ENCODE assay signal across 17 cellular contexts in the genomic region with DNA sequence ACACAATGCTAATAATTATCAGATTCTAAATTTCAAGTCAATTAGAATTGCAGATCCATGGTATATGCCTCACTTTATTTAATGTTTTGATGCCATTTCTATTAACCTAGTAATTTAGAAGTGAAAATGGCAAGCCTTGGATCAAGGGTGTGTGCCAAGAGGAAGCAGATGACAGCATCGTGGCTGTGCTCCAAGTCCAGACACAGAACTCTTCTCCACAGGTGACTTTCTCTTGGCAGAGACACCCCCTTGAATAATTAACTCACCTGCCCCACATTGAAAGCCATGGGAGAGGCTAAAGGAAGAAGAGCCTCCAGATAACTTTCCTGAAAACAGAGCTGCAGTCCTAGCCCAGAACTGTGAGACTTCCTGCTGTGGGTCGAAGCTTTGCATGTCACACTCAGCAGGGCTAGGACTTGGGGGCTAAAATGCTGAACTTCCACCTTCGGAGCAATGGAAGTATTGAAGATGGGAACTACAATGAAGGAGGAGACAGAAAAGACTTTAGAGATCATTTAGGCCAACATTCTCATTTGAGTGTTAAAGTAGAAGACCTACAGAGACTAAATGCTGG. TPM values are rescaled to one million over a fixed set of nuclear protein-coding genes. Genes with fewer than 3 reads are reported as not detected.
DNase-seq lines count a peak whose midpoint lies in the region; ATAC-seq and TF ChIP-seq lines count a peak whose summit lies in the region.
"Had no signal": no experiment of that assay in that cellular context is flagged by ENCODE, and none has a peak within 500 bp of the region (broad histone marks: within the 10 kb centered on the region; RNA-seq: fewer than 3 reads in every experiment).

No MANE protein-coding gene starts in this region.

- intact Hi-C loops in MCF 10A (cut with micrococcal nuclease), result no loop called here
- intact Hi-C loops in mammary epithelial cell (cut with micrococcal nuclease), result no loop called here
- intact Hi-C loops in breast epithelium (cut with DNase I; ENCODE audit: low total_unique reads), result no loop called here

- H3K4me3 Mint-ChIP-seq in MCF 10A (ENCODE audit: unreplicated experiment), result no peak overlapping the region

- H3K27me3 Mint-ChIP-seq in MCF 10A (ENCODE audit: insufficient read depth, unreplicated experiment), result no peaks in the 10 kb centered on the region

- no peak overlapping the region for H3K9ac ChIP-seq in mammary epithelial cell (ENCODE audit: insufficient read depth, low read length)

- no peaks in the 10 kb centered on the region for H3K9me3 Mint-ChIP-seq in MCF 10A (ENCODE audit: unreplicated experiment)

- WGBS in mammary epithelial cell (ENCODE audit: low coverage, missing lambda C conversion rate), result 30% methylated on average over 3 of the region's 3 CpGs

- H3K27me3 ChIP-seq in mammary epithelial cell (ENCODE audit: insufficient read depth, low read length) (no peaks in the 10 kb centered on the region), breast epithelium (no peaks in the 10 kb centered on the region), MG63 (no peaks in the 10 kb centered on the region)
- H3K27me3 ChIP-seq: Peyer's patch had no signal

- H4K20me1 ChIP-seq in mammary epithelial cell (ENCODE audit: insufficient read depth, low read length), result no peaks in the 10 kb centered on the region

- H3K4me1 Mint-ChIP-seq in MCF 10A (ENCODE audit: insufficient read depth, unreplicated experiment), result no peaks in the 10 kb centered on the region

- H3K9me3 ChIP-seq in mammary epithelial cell (replicated peaks; ENCODE audit: insufficient read depth, low read length) (no peaks in the 10 kb centered on the region), breast epithelium (no peaks in the 10 kb centered on the region), MG63 (no peaks in the 10 kb centered on the region)
- H3K9me3 ChIP-seq: A549, HAP-1, Peyer's patch had no signal

- dilution Hi-C loops in mammary epithelial cell (cut with HindIII; ENCODE audit: low sequenced_read_pairs), result no loop called here

- no peak for ATAC-seq in GM18873 (IDR thresholded peaks at IDR 0.05; ENCODE audit: low FRiP score, unreplicated experiment)
- ATAC-seq: A549, SK-N-SH treated with all-trans-retinoic acid at 6 μM for 48 hours had no signal

- H3K27ac ChIP-seq in mammary epithelial cell (ENCODE audit: insufficient read depth, low read depth, low read length) (no peak overlapping the region), breast epithelium (peak overlapping the region; percentile 61 to 70)
- H3K27ac ChIP-seq: A549, C4-2B, Peyer's patch had no signal

- POLR2A ChIA-PET in MCF 10A (lab: Yijun Ruan, JAX), result no interaction called here

- no peak overlapping the region for H3K4me3 ChIP-seq in mammary epithelial cell (replicated peaks in 1 of 3; ENCODE audit: insufficient read depth in 1 of 3, low read depth in 2 of 3, low read length in 3 of 3)
- H3K4me3 ChIP-seq in breast epithelium, result no peak overlapping the region
- H3K4me3 ChIP-seq in MG63, result no peak overlapping the region
- H3K4me3 ChIP-seq: A549, HAP-1, Peyer's patch had no signal

- H3K79me2 ChIP-seq in mammary epithelial cell (ENCODE audit: insufficient read depth, low read length), result no peaks in the 10 kb centered on the region

- no peak for TF ChIP-seq POLR2A in breast epithelium (IDR thresholded peaks at IDR 0.05)

- no TSS peak for BruUV-seq in MCF 10A (replicated peaks; lab: Mats Ljungman, UMichigan)
- no TSS peak for BruUV-seq in mammary epithelial cell (replicated peaks; lab: Mats Ljungman, UMichigan)

- H3K27ac Mint-ChIP-seq in MCF 10A (ENCODE audit: low read depth, unreplicated experiment), result no peak overlapping the region

- H3K36me3 ChIP-seq in mammary epithelial cell (ENCODE audit: insufficient read depth, low read length) (no peaks in the 10 kb centered on the region), breast epithelium (no peaks in the 10 kb centered on the region), MG63 (no peaks in the 10 kb centered on the region)
- H3K36me3 ChIP-seq: HAP-1, Peyer's patch had no signal

- CTCF ChIA-PET in MCF 10A (lab: Yijun Ruan, JAX), result no interaction called here
- CTCF ChIA-PET in mammary epithelial cell (lab: Charles Lee; ENCODE audit: low non-redundant PET), result no interaction called here

- H3K36me3 Mint-ChIP-seq in MCF 10A (ENCODE audit: insufficient read depth, unreplicated experiment), result no peaks in the 10 kb centered on the region

- TF ChIP-seq CTCF in MCF 10A (IDR thresholded peaks at IDR 0.05; ENCODE audit: unreplicated experiment), result no peak
- no peak for TF ChIP-seq CTCF in mammary epithelial cell (conservative IDR thresholded peaks at IDR 0.05 in 1 of 2, IDR thresholded peaks at IDR 0.05 in 1 of 2; ENCODE audit: extremely low read depth in 1 of 2, insufficient read depth in 1 of 2, low read depth in 1 of 2, low read length in 2 of 2)
- no peak for TF ChIP-seq CTCF in breast epithelium (IDR thresholded peaks at IDR 0.05)

- in situ Hi-C loops in mammary epithelial cell (cut with MboI; ENCODE audit: low sequenced_read_pairs in 2 of 2), result no loop called here

- H3K4me1 ChIP-seq in mammary epithelial cell (ENCODE audit: insufficient read depth, low read length), result no peaks in the 10 kb centered on the region
- no peaks in the 10 kb centered on the region for H3K4me1 ChIP-seq in breast epithelium
- H3K4me1 ChIP-seq: A549, HAP-1, Peyer's patch had no signal

- H3K4me2 ChIP-seq in mammary epithelial cell (ENCODE audit: insufficient read depth, low read depth, low read length), result no peak overlapping the region
- H3K4me2 ChIP-seq: A549 had no signal

- DNase-seq in MCF 10A (ENCODE audit: unreplicated experiment), result peak; percentile 16
- no peak for DNase-seq in mammary epithelial cell
- DNase-seq in breast epithelium (ENCODE audit: low spot score in 2 of 2), result peak in 1 of 2 donors; percentile 60
- peak; percentile 83 for DNase-seq in mucosa of gallbladder (ENCODE audit: low spot score)
- no peak for DNase-seq in HuH-7.5 (ENCODE audit: low spot score)
- no peak for DNase-seq in MG63
- DNase-seq: COR-L47, NCI-H1092, NCI-H187 treated with DMSO at 0.1 percent for 48 hours, NCI-H226, Peyer's patch, SHP77 had no signal

- H2AFZ ChIP-seq in mammary epithelial cell (ENCODE audit: low read depth, low read length), result no peak overlapping the region

RNA-seq across cellular contexts. Expression of a gene that starts 1.0 kb away (rescaled TPM):
- total RNA-seq in MCF 10A (2022) (not detected in 2 replicates), mammary epithelial cell (under 1 TPM in 1 of 2 donors, not detected in 1; 0.17 TPM), breast epithelium (10 to 100 TPM in 1 of 3 donors, 1 to 10 TPM in 1, under 1 TPM in 1; 0.16 to 30.4 (median 3.9) TPM), mucosa of gallbladder (0.20 TPM)
- polyA plus RNA-seq in mammary epithelial cell, result not detected
- not detected for polyA minus RNA-seq in mammary epithelial cell
- total RNA-seq in MG63 (2014; rRNA removed; shearing (Covaris generic); ENCODE audit: low replicate concordance), result not detected in 2 replicates
- total RNA-seq: Peyer's patch had no signal

Comparison
In these comparisons a context has a peak if more than half of its experiments do, and no peak if none do; other contexts are left out.
1. DNase-seq: peak in MCF 10A (single experiment) and mucosa of gallbladder (single experiment); none in mammary epithelial cell (single experiment), HuH-7.5 (single experiment) and MG63 (single experiment).